25 cellular contexts compared by ENCODE assay signal in genomic region chr2:111965062-111965461, GRCh38.
"Had no signal": no experiment of that assay in that cellular context is flagged by ENCODE, and none has a peak within 500 bp of the region (broad histone marks: within the 10 kb centered on the region; RNA-seq: fewer than 3 reads in every experiment).

No MANE protein-coding gene starts in this region.

- H3K4me2 ChIP-seq: neural progenitor cell had no signal

- H3K4me1 ChIP-seq: pancreas, prostate gland, sigmoid colon, suprapubic skin, upper lobe of right lung, uterus had no signal

- H3K4me3 ChIP-seq: neural progenitor cell, pancreas, prostate gland, sigmoid colon, suprapubic skin, testis, tibial artery, transverse colon, upper lobe of right lung, uterus had no signal

- H2AFZ ChIP-seq: neural progenitor cell had no signal

- H3K27ac ChIP-seq: neural progenitor cell, neutrophil, pancreas, prostate gland, sigmoid colon, suprapubic skin, transverse colon, upper lobe of right lung, uterus had no signal

- H3K9me3 ChIP-seq: neutrophil, pancreas, prostate gland, sigmoid colon, suprapubic skin, testis, tibial artery, transverse colon, upper lobe of right lung, uterus had no signal

- FAIRE-seq: pancreas, small intestine had no signal

- H3K36me3 ChIP-seq: neural progenitor cell, neutrophil, pancreas, prostate gland, transverse colon, upper lobe of right lung, uterus had no signal

- H3K9ac ChIP-seq: neural progenitor cell had no signal

- H3K27me3 ChIP-seq: neural progenitor cell, neutrophil, pancreas, sigmoid colon, suprapubic skin, testis, tibial artery, transverse colon, upper lobe of right lung, uterus had no signal

- DNase-seq: naive thymus-derived CD4-positive, alpha-beta T cell; natural killer cell; nucleus accumbens; pancreas; retina; right cardiac atrium; sigmoid colon; small intestine; stimulated activated CD4-positive, alpha-beta T cell treated with anti-CD3 and anti-CD28 coated beads, Interleukin-15, amount 100 ng/mL, for 24 hours; stimulated activated CD4-positive, alpha-beta T cell treated with anti-CD3 and anti-CD28 coated beads, Interleukin-2, amount 100 ng/mL, for 24 hours; stimulated activated CD4-positive, alpha-beta T cell treated with anti-CD3 and anti-CD28 coated beads, Interleukin-2, amount 100 ng/mL, for 48 hours; stimulated activated CD4-positive, alpha-beta T cell treated with anti-CD3 and anti-CD28 coated beads, Interleukin-4, amount 100 ng/mL, for 24 hours; stimulated activated naive B cell treated with anti-CD40 and anti-IgM and Interleukin-4, amounts not matched to agents 10 μg/mL and 1 μg/mL and 100 μg/mL, for 72 hours; stimulated activated naive CD8-positive, alpha-beta T cell treated with anti-CD3 and anti-CD28 coated beads, Interleukin-15, amount 100 ng/mL, for 72 hours; stimulated activated naive CD8-positive, alpha-beta T cell treated with anti-CD3 and anti-CD28 coated beads, Interleukin-15, Interleukin-2, amounts not matched to agents 100 U/mL and 50 U/mL, for 24 hours; substantia nigra; testis; tibial artery; transverse colon; upper lobe of right lung; uterus had no signal
